Comparison of ENCODE assay signal across 19 cellular contexts in the genomic region with DNA sequence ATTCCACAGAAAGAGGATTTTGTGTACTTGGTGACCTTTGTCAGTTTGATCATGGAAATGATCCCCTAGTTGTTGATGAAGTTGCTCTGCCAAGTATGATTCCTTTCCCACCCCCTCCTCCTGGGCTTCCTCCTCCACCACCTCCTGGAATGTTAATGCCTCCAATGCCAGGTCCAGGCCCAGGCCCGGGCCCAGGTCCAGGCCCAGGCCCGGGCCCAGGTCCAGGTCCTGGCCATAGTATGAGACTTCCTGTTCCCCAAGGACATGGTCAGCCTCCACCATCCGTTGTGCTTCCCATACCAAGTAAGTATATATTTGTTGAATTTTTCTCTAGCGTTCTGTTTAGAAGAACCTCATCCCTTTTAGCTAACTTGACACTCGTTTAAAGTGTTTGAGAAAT. TPM values are rescaled to one million over a fixed set of nuclear protein-coding genes. Genes with fewer than 3 reads are reported as not detected.
A peak's percentile ranks its signal among the peaks of the same experiment; 100 is the strongest.
DNase-seq lines count a peak whose midpoint lies in the region; ATAC-seq and TF ChIP-seq lines count a peak whose summit lies in the region.
"Had no signal": no experiment of that assay in that cellular context is flagged by ENCODE, and none has a peak within 500 bp of the region (broad histone marks: within the 10 kb centered on the region; RNA-seq: fewer than 3 reads in every experiment).

No MANE protein-coding gene starts in this region.

- intact Hi-C loops in Right ventricle myocardium superior (cut with DNase I) = no loop called here
- intact Hi-C loops in heart right ventricle (cut with DNase I) = loop anchor here in 1 of 10 donors (10.0 kb wide), 1 partner anchor 69 kb away; no protein-coding TSS in a partner anchor

- H3K27me3 ChIP-seq in right atrium auricular region (no peaks in the 10 kb centered on the region), heart right ventricle (no peaks in the 10 kb centered on the region), trophoblast cell (ENCODE audit: insufficient read depth, low read length) (no peaks in the 10 kb centered on the region)
- H3K27me3 ChIP-seq: BE2C had no signal

- H3K36me3 ChIP-seq in right atrium auricular region = peaks cover 51% of the 10 kb centered on the region
- H3K36me3 ChIP-seq in heart right ventricle = peaks cover 0 to 100% (median 56%) of the 10 kb centered on the region in 9 donors
- peaks cover 25 to 35% of the 10 kb centered on the region in 2 experiments for H3K36me3 ChIP-seq in trophoblast cell (ENCODE audit: control insufficient read depth in 1 of 2, insufficient read depth in 2 of 2, low read length in 2 of 2)

- WGBS in heart right ventricle, 2 donors = 50 to 57% methylated on average over 5 of the region's 5 CpGs
- no CpG with 5 or more reads among the region's 5 CpGs for WGBS in trophoblast cell (ENCODE audit: extremely low coverage, insufficient coverage, insufficient read length)

- peaks cover 0 to 7% of the 10 kb centered on the region in 2 donors for H3K4me1 ChIP-seq in right atrium auricular region
- peaks cover 0 to 12% (median 3%) of the 10 kb centered on the region in 9 donors for H3K4me1 ChIP-seq in heart right ventricle
- H3K4me1 ChIP-seq in trophoblast cell (ENCODE audit: control insufficient read depth in 1 of 2, insufficient read depth in 2 of 2, low read length in 2 of 2) = peaks cover 0 to 2% of the 10 kb centered on the region in 2 experiments
- H3K4me1 ChIP-seq: BE2C, HAP-1 had no signal

- H3K18ac ChIP-seq in trophoblast cell (ENCODE audit: low read length) = no peak overlapping the region

- no peak overlapping the region for H3K14ac ChIP-seq in trophoblast cell (ENCODE audit: low read length)

- no peak overlapping the region for H2BK12ac ChIP-seq in trophoblast cell (ENCODE audit: low read length)

- ATAC-seq in Right ventricle myocardium superior (ENCODE audit: poor library complexity) (peak; percentile 89), heart right ventricle (peak; percentile 49 to 99 (median 92)), HG03342 (IDR thresholded peaks at IDR 0.05; ENCODE audit: unreplicated experiment) (no peak), HG03039 (IDR thresholded peaks at IDR 0.05; ENCODE audit: unreplicated experiment) (no peak)

- TF ChIP-seq CTCF in right atrium auricular region (IDR thresholded peaks at IDR 0.05) = no peak
- TF ChIP-seq CTCF in heart right ventricle (IDR thresholded peaks at IDR 0.05) = no peak

- H3K4ac ChIP-seq in trophoblast cell (ENCODE audit: low read depth, low read length) = no peak overlapping the region

- H4K12ac ChIP-seq in trophoblast cell (ENCODE audit: low read depth, low read length) = peak overlapping the region; percentile 70

- no peaks in the 10 kb centered on the region for H3K79me2 ChIP-seq in trophoblast cell (ENCODE audit: control insufficient read depth, insufficient read depth, low read length, poor library complexity)

- H3K9ac ChIP-seq in trophoblast cell (ENCODE audit: low read length) = no peak overlapping the region

- H4K8ac ChIP-seq in trophoblast cell (ENCODE audit: low read depth, low read length) = no peak overlapping the region

- no peak overlapping the region for H2BK5ac ChIP-seq in trophoblast cell (ENCODE audit: low read depth, low read length, poor library complexity)

- H2BK120ac ChIP-seq in trophoblast cell (ENCODE audit: insufficient read depth, low read length, poor library complexity) = no peak overlapping the region

- peak; percentile 50 for DNase-seq in Right ventricle myocardium superior
- DNase-seq in right atrium auricular region (ENCODE audit: low spot score) = no peak
- DNase-seq in heart right ventricle = peak; percentile 27 to 34
- no peak for DNase-seq in trophoblast cell
- DNase-seq in NCI-H2196 (lab: John Stamatoyannopoulos, UW; ENCODE audit: unreplicated experiment) = no peak
- no peak for DNase-seq in EL
- DNase-seq: 8988T; BE2C; CD4-positive, alpha-beta T cell; DMS53; NCI-H1417; NCI-H2029; NCI-H2171 treated with DMSO at 0.1 percent for 48 hours; NCI-H510A treated with DMSO at 0.1 percent for 48 hours; NCI-H82; PC-9 had no signal

- H3K9me3 ChIP-seq in right atrium auricular region (no peaks in the 10 kb centered on the region), heart right ventricle (no peaks in the 10 kb centered on the region), trophoblast cell (ENCODE audit: insufficient read depth, low read depth, low read length) (no peaks in the 10 kb centered on the region)
- H3K9me3 ChIP-seq: BE2C, HAP-1 had no signal

- no peak overlapping the region for H2AK5ac ChIP-seq in trophoblast cell (ENCODE audit: low read length)

- no peak overlapping the region for H3K4me2 ChIP-seq in trophoblast cell (ENCODE audit: low read length)
- H3K4me2 ChIP-seq: PC-9 had no signal

- H3K23ac ChIP-seq in trophoblast cell (ENCODE audit: low read length) = no peak overlapping the region

- H3K4me3 ChIP-seq in right atrium auricular region (no peak overlapping the region), heart right ventricle (no peak overlapping the region), trophoblast cell (ENCODE audit: low read depth, low read length) (no peak overlapping the region)
- H3K4me3 ChIP-seq: HAP-1, PC-9 had no signal

- no peak overlapping the region for H4K91ac ChIP-seq in trophoblast cell (ENCODE audit: low read depth, low read length)

- no peaks in the 10 kb centered on the region for H3K79me1 ChIP-seq in trophoblast cell (ENCODE audit: low read length)

- peak overlapping the region in 1 of 2 donors; percentile 38 for H3K27ac ChIP-seq in right atrium auricular region
- peak overlapping the region in 6 of 10 donors; percentile 0 to 34 (median 23) for H3K27ac ChIP-seq in heart right ventricle
- H3K27ac ChIP-seq in trophoblast cell (ENCODE audit: low read depth, low read length) = no peak overlapping the region
- H3K27ac ChIP-seq: PC-9 had no signal

- no peak overlapping the region for H2AFZ ChIP-seq in trophoblast cell (ENCODE audit: insufficient read depth, low read length, poor library complexity)
- H2AFZ ChIP-seq: PC-9 had no signal

RNA-seq across cellular contexts. Expression of a gene that starts 30.0 kb away (rescaled TPM):
- 10.2 TPM for total RNA-seq in Right ventricle myocardium superior
- 10 to 100 TPM; 14.8 to 16.4 TPM for total RNA-seq in right atrium auricular region
- 10 to 100 TPM; 10.8 to 21.5 (median 17.0) TPM for total RNA-seq in heart right ventricle
- polyA plus RNA-seq in heart right ventricle = 1 to 10 TPM; 4.0 to 7.1 TPM
- polyA plus RNA-seq in trophoblast cell (2013) = 15.4 and 15.5 TPM in 2 replicates

RNA-seq across cellular contexts. Expression of a gene that starts 51.0 kb away (rescaled TPM):
- 88.5 TPM for total RNA-seq in Right ventricle myocardium superior
- 10 to 100 TPM; 50.5 to 53.0 TPM for total RNA-seq in right atrium auricular region
- 100 to 1,000 TPM in 3 of 10 donors, 10 to 100 TPM in 7; 70.2 to 113 (median 84.4) TPM for total RNA-seq in heart right ventricle
- polyA plus RNA-seq in heart right ventricle = 10 to 100 TPM; 25.7 to 45.0 TPM
- polyA plus RNA-seq in trophoblast cell (2013) = 73.0 and 76.5 TPM in 2 replicates

Comparison
In these comparisons a context has a peak if more than half of its experiments do, and no peak if none do; other contexts are left out.
1. DNase-seq: peak in Right ventricle myocardium superior (single experiment) and heart right ventricle (2 of 2); none in right atrium auricular region (single experiment), trophoblast cell (0 of 2), NCI-H2196 (single experiment) and EL (single experiment).
2. ATAC-seq: peak in Right ventricle myocardium superior (single experiment) and heart right ventricle (8 of 8); none in HG03342 (single experiment) and HG03039 (single experiment).